In the genomic region with DNA sequence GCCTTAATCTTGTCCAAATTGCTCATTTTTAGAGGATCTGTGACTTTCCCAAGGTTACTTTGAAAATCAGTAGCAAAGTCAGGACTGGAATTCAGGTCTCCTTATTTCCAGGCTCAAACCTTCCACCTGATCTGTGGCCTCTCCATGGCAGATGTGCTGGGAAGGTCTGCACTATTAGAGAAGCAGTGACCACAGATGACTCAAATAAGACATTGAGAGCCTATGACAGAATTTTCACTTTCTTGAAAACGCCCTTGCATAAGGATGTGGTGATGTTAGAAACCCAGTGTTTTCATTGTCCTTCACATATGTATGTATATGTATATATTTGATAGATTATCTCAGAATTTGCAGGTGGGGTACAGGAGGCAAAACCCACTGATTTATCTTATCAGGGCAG, we compare ENCODE assay signal across 10 cellular contexts. TPM values are rescaled to one million over a fixed set of nuclear protein-coding genes. Genes with fewer than 3 reads are reported as not detected.
DNase-seq lines count a peak whose midpoint lies in the region; ATAC-seq lines count a peak whose summit lies in the region.
"Had no signal": no experiment of that assay in that cellular context is flagged by ENCODE, and none has a peak within 500 bp of the region (broad histone marks: within the 10 kb centered on the region; RNA-seq: fewer than 3 reads in every experiment).

No MANE protein-coding gene starts in this region.

- no peaks in the 10 kb centered on the region for H3K27me3 Mint-ChIP-seq in activated naive CD8-positive, alpha-beta T cell treated with anti-CD3 and anti-CD28 coated beads, Interleukin-2, amount 10 ng/mL, durations not matched to agents 7 days and 5 days

- H3K9me3 Mint-ChIP-seq in activated naive CD8-positive, alpha-beta T cell treated with anti-CD3 and anti-CD28 coated beads, Interleukin-2, amount 10 ng/mL, durations not matched to agents 7 days and 5 days: peaks cover 2% of the 10 kb centered on the region

- H3K36me3 Mint-ChIP-seq in activated naive CD8-positive, alpha-beta T cell treated with anti-CD3 and anti-CD28 coated beads, Interleukin-2, amount 10 ng/mL, durations not matched to agents 7 days and 5 days: no peaks in the 10 kb centered on the region

- intact Hi-C loops in left colon (cut with DNase I, micrococcal nuclease): no loop called here

- DNase-seq in activated naive CD8-positive, alpha-beta T cell treated with anti-CD3 and anti-CD28 coated beads, Interleukin-2, amount 10 ng/mL, durations not matched to agents 7 days and 5 days: no peak
- no peak for DNase-seq in NCI-H2107 (lab: John Stamatoyannopoulos, UW)
- no peak for DNase-seq in NCI-H2171 treated with DMSO at 0.1 percent for 48 hours (lab: John Stamatoyannopoulos, UW)
- no peak for DNase-seq in nucleus accumbens (lab: John Stamatoyannopoulos, UW)
- no peak for DNase-seq in left colon
- DNase-seq: gastrocnemius medialis, NCI-H1694 treated with DMSO at 0.1 percent for 48 hours had no signal

- peak overlapping the region; percentile 27 for H3K27ac Mint-ChIP-seq in activated naive CD8-positive, alpha-beta T cell treated with anti-CD3 and anti-CD28 coated beads, Interleukin-2, amount 10 ng/mL, durations not matched to agents 7 days and 5 days

- POLR2A ChIA-PET in activated naive CD8-positive, alpha-beta T cell treated with anti-CD3 and anti-CD28 coated beads, Interleukin-2, amount 10 ng/mL, durations not matched to agents 7 days and 5 days (lab: Charles Lee): no interaction called here

- ATAC-seq in GM18861 (IDR thresholded peaks at IDR 0.05; ENCODE audit: unreplicated experiment) (peak; percentile 85), GM21360 (IDR thresholded peaks at IDR 0.05; ENCODE audit: unreplicated experiment) (peak; percentile 89), HG03064 (IDR thresholded peaks at IDR 0.05; ENCODE audit: low read depth, unreplicated experiment) (peak; percentile 84), left colon (no peak)
- ATAC-seq in activated naive CD8-positive, alpha-beta T cell treated with anti-CD3 and anti-CD28 coated beads, Interleukin-2, amount 10 ng/mL, durations not matched to agents 7 days and 5 days (ENCODE audit: low read depth): peak; percentile 44

- peaks cover 13% of the 10 kb centered on the region for H3K4me1 Mint-ChIP-seq in activated naive CD8-positive, alpha-beta T cell treated with anti-CD3 and anti-CD28 coated beads, Interleukin-2, amount 10 ng/mL, durations not matched to agents 7 days and 5 days

- no peak overlapping the region for H3K4me3 Mint-ChIP-seq in activated naive CD8-positive, alpha-beta T cell treated with anti-CD3 and anti-CD28 coated beads, Interleukin-2, amount 10 ng/mL, durations not matched to agents 7 days and 5 days

RNA-seq across cellular contexts. Expression of gene TTC39A, which starts 45.3 kb away (rescaled TPM):
- not detected for total RNA-seq in activated naive CD8-positive, alpha-beta T cell treated with anti-CD3 and anti-CD28 coated beads, Interleukin-2, amount 10 ng/mL, durations not matched to agents 7 days and 5 days
- total RNA-seq in left colon: 100 to 1,000 TPM in 1 of 2 donors, 10 to 100 TPM in 1; 80.4 to 114 TPM

RNA-seq across cellular contexts. Expression of gene RNF11, which starts 49.0 kb away (rescaled TPM):
- total RNA-seq in activated naive CD8-positive, alpha-beta T cell treated with anti-CD3 and anti-CD28 coated beads, Interleukin-2, amount 10 ng/mL, durations not matched to agents 7 days and 5 days: 10 to 100 TPM; 36.2 to 37.5 TPM
- 100 to 1,000 TPM in 1 of 2 donors, 10 to 100 TPM in 1; 69.6 to 109 TPM for total RNA-seq in left colon

Comparison
In these comparisons a context has a peak if more than half of its experiments do, and no peak if none do; other contexts are left out.
1. RNA of gene TTC39A, which starts 45.3 kb away (total RNA-seq): 80.4 to 114 TPM in left colon; not detected in activated naive CD8-positive, alpha-beta T cell treated with anti-CD3 and anti-CD28 coated beads, Interleukin-2, amount 10 ng/mL, durations not matched to agents 7 days and 5 days; every median in the first group is over 10 times any median in the second.